In genomic region chr16:21521390-21522143, GRCh38 we compare ENCODE assay signal across 1 cellular context.
TF ChIP-seq lines count a peak whose summit lies in the region.
"Not testable (repeated sequence)": the region's sequence is repeated elsewhere in the genome, so short reads cannot be mapped to it uniquely, and the experiment has no call there.

No MANE protein-coding gene starts in this region.

TF ChIP-seq in HepG2, 621 proteins besides CTCF, POLR2A, EP300 and RAD21 (continued from another document and continues in another):
- 0 out of 2 replicates have a peak, but pooled peaks have one; percentile 79 for TF ChIP-seq FOXJ3 (CRISPR knock-in tag; IDR thresholded peaks at IDR 0.05; ENCODE audit: borderline replicate concordance)
- TF ChIP-seq CEBPB (IDR thresholded peaks at IDR 0.05; ENCODE audit: borderline replicate concordance, low read depth, low read length) = peak; percentile 66
- TF ChIP-seq THRA (CRISPR knock-in tag; IDR thresholded peaks at IDR 0.05; ENCODE audit: borderline replicate concordance) = peak; percentile 94
- TF ChIP-seq ISL2 (CRISPR knock-in tag; IDR thresholded peaks at IDR 0.05) = peak; percentile 90
- TF ChIP-seq TARDBP (CRISPR knock-in tag; IDR thresholded peaks at IDR 0.05) = peak; percentile 75; the same call in 1 of the 2 replicates
- peak; percentile 84 for TF ChIP-seq PHF5A (CRISPR knock-in tag; IDR thresholded peaks at IDR 0.05; ENCODE audit: low read depth, unreplicated experiment)
- peak; percentile 95 for TF ChIP-seq TGIF2 (CRISPR knock-in tag; IDR thresholded peaks at IDR 0.05)
- peak; percentile 18; the same call in 1 of the 2 replicates for TF ChIP-seq KDM5B (CRISPR knock-in tag; IDR thresholded peaks at IDR 0.05; ENCODE audit: borderline replicate concordance)
- TF ChIP-seq FOSL2 (CRISPR knock-in tag; IDR thresholded peaks at IDR 0.05) = peak; percentile 88
- peak; percentile 81 for TF ChIP-seq CREM (IDR thresholded peaks at IDR 0.05)
- TF ChIP-seq CREM, CREB1 (CRISPR knock-in tag; IDR thresholded peaks at IDR 0.05): not testable (repeated sequence)
- TF ChIP-seq STAG1 (CRISPR knock-in tag; IDR thresholded peaks at IDR 0.05) = peak; percentile 37; the same call in 1 of the 2 replicates
- peak; percentile 82 for TF ChIP-seq ZNF281 (CRISPR knock-in tag; IDR thresholded peaks at IDR 0.05; ENCODE audit: borderline replicate concordance)
- 0 out of 2 replicates have a peak, but pooled peaks have one; percentile 50 for TF ChIP-seq GMEB2 (CRISPR knock-in tag; IDR thresholded peaks at IDR 0.05; ENCODE audit: low read depth)
- TF ChIP-seq CREB1 (IDR thresholded peaks at IDR 0.05) = peak; percentile 64
- peak; percentile 99 for TF ChIP-seq SOX5 (CRISPR knock-in tag; IDR thresholded peaks at IDR 0.05; ENCODE audit: borderline replicate concordance)
- peak; percentile 92; the same call in 1 of the 2 replicates for TF ChIP-seq ZFP90 (CRISPR knock-in tag; IDR thresholded peaks at IDR 0.05; ENCODE audit: borderline replicate concordance)
- peak; percentile 60; the same call in 1 of the 2 replicates for TF ChIP-seq SATB2 (CRISPR knock-in tag; IDR thresholded peaks at IDR 0.05)
- peak; percentile 93 for TF ChIP-seq SP5 (CRISPR knock-in tag; IDR thresholded peaks at IDR 0.05; ENCODE audit: borderline replicate concordance, low read depth)
- peak; percentile 38; the same call in 1 of the 2 replicates for TF ChIP-seq ZFP37 (CRISPR knock-in tag; IDR thresholded peaks at IDR 0.05; ENCODE audit: borderline replicate concordance)
- TF ChIP-seq NFKB2 (CRISPR knock-in tag; IDR thresholded peaks at IDR 0.05; ENCODE audit: borderline replicate concordance) = peak; percentile 93; the same call in 1 of the 2 replicates
- TF ChIP-seq, protein P1, sequence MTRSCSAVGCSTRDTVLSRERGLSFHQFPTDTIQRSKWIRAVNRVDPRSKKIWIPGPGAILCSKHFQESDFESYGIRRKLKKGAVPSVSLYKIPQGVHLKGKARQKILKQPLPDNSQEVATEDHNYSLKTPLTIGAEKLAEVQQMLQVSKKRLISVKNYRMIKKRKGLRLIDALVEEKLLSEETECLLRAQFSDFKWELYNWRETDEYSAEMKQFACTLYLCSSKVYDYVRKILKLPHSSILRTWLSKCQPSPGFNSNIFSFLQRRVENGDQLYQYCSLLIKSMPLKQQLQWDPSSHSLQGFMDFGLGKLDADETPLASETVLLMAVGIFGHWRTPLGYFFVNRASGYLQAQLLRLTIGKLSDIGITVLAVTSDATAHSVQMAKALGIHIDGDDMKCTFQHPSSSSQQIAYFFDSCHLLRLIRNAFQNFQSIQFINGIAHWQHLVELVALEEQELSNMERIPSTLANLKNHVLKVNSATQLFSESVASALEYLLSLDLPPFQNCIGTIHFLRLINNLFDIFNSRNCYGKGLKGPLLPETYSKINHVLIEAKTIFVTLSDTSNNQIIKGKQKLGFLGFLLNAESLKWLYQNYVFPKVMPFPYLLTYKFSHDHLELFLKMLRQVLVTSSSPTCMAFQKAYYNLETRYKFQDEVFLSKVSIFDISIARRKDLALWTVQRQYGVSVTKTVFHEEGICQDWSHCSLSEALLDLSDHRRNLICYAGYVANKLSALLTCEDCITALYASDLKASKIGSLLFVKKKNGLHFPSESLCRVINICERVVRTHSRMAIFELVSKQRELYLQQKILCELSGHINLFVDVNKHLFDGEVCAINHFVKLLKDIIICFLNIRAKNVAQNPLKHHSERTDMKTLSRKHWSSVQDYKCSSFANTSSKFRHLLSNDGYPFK (CRISPR knock-in tag; IDR thresholded peaks at IDR 0.05; ENCODE audit: borderline replicate concordance) = 0 out of 2 replicates have a peak, but pooled peaks have one; percentile 19
- peak; percentile 65 for TF ChIP-seq ZNF143 (CRISPR knock-in tag; IDR thresholded peaks at IDR 0.05)
- TF ChIP-seq, protein P2, sequence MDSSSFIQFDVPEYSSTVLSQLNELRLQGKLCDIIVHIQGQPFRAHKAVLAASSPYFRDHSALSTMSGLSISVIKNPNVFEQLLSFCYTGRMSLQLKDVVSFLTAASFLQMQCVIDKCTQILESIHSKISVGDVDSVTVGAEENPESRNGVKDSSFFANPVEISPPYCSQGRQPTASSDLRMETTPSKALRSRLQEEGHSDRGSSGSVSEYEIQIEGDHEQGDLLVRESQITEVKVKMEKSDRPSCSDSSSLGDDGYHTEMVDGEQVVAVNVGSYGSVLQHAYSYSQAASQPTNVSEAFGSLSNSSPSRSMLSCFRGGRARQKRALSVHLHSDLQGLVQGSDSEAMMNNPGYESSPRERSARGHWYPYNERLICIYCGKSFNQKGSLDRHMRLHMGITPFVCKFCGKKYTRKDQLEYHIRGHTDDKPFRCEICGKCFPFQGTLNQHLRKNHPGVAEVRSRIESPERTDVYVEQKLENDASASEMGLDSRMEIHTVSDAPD (CRISPR knock-in tag; IDR thresholded peaks at IDR 0.05) = peak; percentile 36; the same call in 1 of the 2 replicates
- peak; percentile 97 for TF ChIP-seq SKI (IDR thresholded peaks at IDR 0.05; ENCODE audit: partially characterized antibody)
- peak; percentile 99; the same call in 1 of the 2 replicates for TF ChIP-seq ZNF580 (CRISPR knock-in tag; IDR thresholded peaks at IDR 0.05; ENCODE audit: borderline replicate concordance, low read depth)
- TF ChIP-seq ZNF792 (CRISPR knock-in tag; IDR thresholded peaks at IDR 0.05) = peak; percentile 93
- peak; percentile 92 for TF ChIP-seq TEAD3 (CRISPR knock-in tag; optimal IDR thresholded peaks at IDR 0.05; ENCODE audit: borderline replicate concordance)
- peak; percentile 75; the same call in 1 of the 2 replicates for TF ChIP-seq KAT7 (CRISPR knock-in tag; IDR thresholded peaks at IDR 0.05; ENCODE audit: borderline replicate concordance)
- peak; percentile 80; the same call in 1 of the 2 replicates for TF ChIP-seq ZSCAN21 (CRISPR knock-in tag; IDR thresholded peaks at IDR 0.05; ENCODE audit: borderline replicate concordance)
- peak; percentile 84 for TF ChIP-seq ZBTB33 (CRISPR knock-in tag; IDR thresholded peaks at IDR 0.05)
- TF ChIP-seq SMAD1 (CRISPR knock-in tag; IDR thresholded peaks at IDR 0.05; ENCODE audit: borderline replicate concordance, low read depth) = 0 out of 2 replicates have a peak, but pooled peaks have one; percentile 21
- TF ChIP-seq KMT2B (CRISPR knock-in tag; IDR thresholded peaks at IDR 0.05) = peak; percentile 85; the same call in 1 of the 2 replicates
- TF ChIP-seq SOX6 (IDR thresholded peaks at IDR 0.05) = peak; percentile 96; the same call in 1 of the 2 replicates
- peak; percentile 96 for TF ChIP-seq SOX6 (CRISPR knock-in tag; IDR thresholded peaks at IDR 0.05)
- peak; percentile 57 for TF ChIP-seq CBX1 (IDR thresholded peaks at IDR 0.05; ENCODE audit: low read depth)
- TF ChIP-seq ZNF180 (CRISPR knock-in tag; IDR thresholded peaks at IDR 0.05; ENCODE audit: borderline replicate concordance, low read depth) = 0 out of 2 replicates have a peak, but pooled peaks have one; percentile 40
- TF ChIP-seq HNRNPL (IDR thresholded peaks at IDR 0.05; ENCODE audit: low read depth, low read length) = peak; percentile 89
- peak; percentile 89 for TF ChIP-seq TBX3 (IDR thresholded peaks at IDR 0.05; ENCODE audit: borderline replicate concordance)
- TF ChIP-seq SMAD3 (CRISPR knock-in tag; IDR thresholded peaks at IDR 0.05) = peak; percentile 88
- TF ChIP-seq AHR (CRISPR knock-in tag; IDR thresholded peaks at IDR 0.05) = peak; percentile 99
- 0 out of 2 replicates have a peak, but pooled peaks have one; percentile 31 for TF ChIP-seq SMARCC2 (IDR thresholded peaks at IDR 0.05)
- 0 out of 2 replicates have a peak, but pooled peaks have one; percentile 43 for TF ChIP-seq ZNF761 (CRISPR knock-in tag; conservative IDR thresholded peaks at IDR 0.05)
- TF ChIP-seq FOXO1 (CRISPR knock-in tag; IDR thresholded peaks at IDR 0.05) = peak; percentile 84
- peak; percentile 89 for TF ChIP-seq ZNF768 (CRISPR knock-in tag; IDR thresholded peaks at IDR 0.05)
- TF ChIP-seq ZSCAN25 (CRISPR knock-in tag; IDR thresholded peaks at IDR 0.05) = peak; percentile 78
- TF ChIP-seq, protein P3, sequence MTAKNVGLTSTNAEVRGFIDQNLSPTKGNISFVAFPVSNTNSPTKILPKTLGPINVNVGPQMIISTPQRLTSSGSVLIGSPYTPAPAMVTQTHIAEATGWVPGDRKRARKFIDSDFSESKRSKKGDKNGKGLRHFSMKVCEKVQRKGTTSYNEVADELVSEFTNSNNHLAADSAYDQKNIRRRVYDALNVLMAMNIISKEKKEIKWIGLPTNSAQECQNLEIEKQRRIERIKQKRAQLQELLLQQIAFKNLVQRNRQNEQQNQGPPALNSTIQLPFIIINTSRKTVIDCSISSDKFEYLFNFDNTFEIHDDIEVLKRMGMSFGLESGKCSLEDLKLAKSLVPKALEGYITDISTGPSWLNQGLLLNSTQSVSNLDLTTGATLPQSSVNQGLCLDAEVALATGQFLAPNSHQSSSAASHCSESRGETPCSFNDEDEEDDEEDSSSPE (CRISPR knock-in tag; IDR thresholded peaks at IDR 0.05) = peak; percentile 64
- TF ChIP-seq RELA (CRISPR knock-in tag; IDR thresholded peaks at IDR 0.05) = peak; percentile 53; the same call in 1 of the 2 replicates
- TF ChIP-seq, protein P4, sequence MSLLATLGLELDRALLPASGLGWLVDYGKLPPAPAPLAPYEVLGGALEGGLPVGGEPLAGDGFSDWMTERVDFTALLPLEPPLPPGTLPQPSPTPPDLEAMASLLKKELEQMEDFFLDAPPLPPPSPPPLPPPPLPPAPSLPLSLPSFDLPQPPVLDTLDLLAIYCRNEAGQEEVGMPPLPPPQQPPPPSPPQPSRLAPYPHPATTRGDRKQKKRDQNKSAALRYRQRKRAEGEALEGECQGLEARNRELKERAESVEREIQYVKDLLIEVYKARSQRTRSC (CRISPR knock-in tag; IDR thresholded peaks at IDR 0.05; ENCODE audit: low read depth) = 0 out of 2 replicates have a peak, but pooled peaks have one; percentile 26
- peak; percentile 76 for TF ChIP-seq NCOR1 (IDR thresholded peaks at IDR 0.05; ENCODE audit: borderline replicate concordance, low read length)
- peak; percentile 52 for TF ChIP-seq ZNF18 (CRISPR knock-in tag; IDR thresholded peaks at IDR 0.05; ENCODE audit: insufficient replicate concordance)
